In genomic region chr11:119374632-119375394, GRCh38 we compare ENCODE assay signal across 1 cellular context.
TF ChIP-seq lines count a peak whose summit lies in the region.

No MANE protein-coding gene starts in this region.

TF ChIP-seq in H1, 55 proteins besides CTCF, POLR2A, EP300 and RAD21:
- TF ChIP-seq ATF3 (IDR thresholded peaks at IDR 0.05; ENCODE audit: insufficient read depth, low read depth, low read length) (no peak), SP1 (IDR thresholded peaks at IDR 0.05; ENCODE audit: low read depth, low read length) (no peak), EGR1 (IDR thresholded peaks at IDR 0.05; ENCODE audit: borderline replicate concordance, low read depth, low read length) (no peak), NRF1 (IDR thresholded peaks at IDR 0.05; ENCODE audit: low read depth, low read length) (no peak), SRF (IDR thresholded peaks at IDR 0.05; ENCODE audit: low read depth, low read length) (no peak), SIX5 (IDR thresholded peaks at IDR 0.05; ENCODE audit: low read depth, low read length) (no peak), SUZ12 (IDR thresholded peaks at IDR 0.05; ENCODE audit: low read length) (no peak)
